In genomic region chr10:1737222-1738061, GRCh38 we compare ENCODE assay signal across 8 cellular contexts. TPM values are rescaled to one million over a fixed set of nuclear protein-coding genes. Genes with fewer than 3 reads are reported as not detected.
DNase-seq lines count a peak whose midpoint lies in the region; ATAC-seq, FAIRE-seq and TF ChIP-seq lines count a peak whose summit lies in the region.

Gene ADARB2 (minus strand): TSS chr10:1737525.

- no peaks in the 10 kb centered on the region for H3K9me3 ChIP-seq in pancreas

- H3K27me3 ChIP-seq in pancreas = peaks cover 0 to 50% (median 20%) of the 10 kb centered on the region in 4 donors

- no peak within 1 kb of the TSS for H3K27ac ChIP-seq in pancreas

- peak within 1 kb of the TSS in 3 of 4 donors; percentile 5 to 21 (median 16) for H3K4me3 ChIP-seq in pancreas

- intact Hi-C loops in pancreas (cut with DNase I) = no loop called here

- DNase-seq in D341Med (ENCODE audit: low spot score) (peak; percentile 87), NCI-H82 treated with DMSO at 0.1 percent for 48 hours (lab: John Stamatoyannopoulos, UW; ENCODE audit: unreplicated experiment) (peak; percentile 67), pancreas (peak in 5 of 6 donors; percentile 5 to 84 (median 26)), KBM-7 (no peak), T1000 (lab: John Stamatoyannopoulos, UW) (no peak)

- no peak for FAIRE-seq in pancreas (lab: Jason Lieb, UNC)

- in situ Hi-C loops in KBM-7 (cut with MboI; ENCODE audit: low pct_unique_long_range_greater_than_20kb, low sequenced_read_pairs) = no loop called here

- TF ChIP-seq CTCF in pancreas (IDR thresholded peaks at IDR 0.05) = no peak

- TF ChIP-seq POLR2A in GM19193 (IDR thresholded peaks at IDR 0.05; ENCODE audit: extremely low read depth, insufficient read depth, insufficient read length) = peak; percentile 74

- no peaks in the 10 kb centered on the region for H3K36me3 ChIP-seq in pancreas

- ATAC-seq in HG03108 (IDR thresholded peaks at IDR 0.05; ENCODE audit: unreplicated experiment) (peak; percentile 51), esophagus mucosa (peak; percentile 85), pancreas (peak; percentile 61 to 86 (median 79))

- 1% methylated on average over 46 to 50 of the region's 50 CpGs for WGBS in pancreas, 2 donors

- peaks cover 0 to 7% (median 5%) of the 10 kb centered on the region in 3 donors for H3K4me1 ChIP-seq in pancreas

RNA-seq across cellular contexts. Expression of gene ADARB2, which starts in this region (rescaled TPM):
- total RNA-seq in esophagus mucosa = 0.20 TPM
- 1 to 10 TPM in 5 of 6 donors, under 1 TPM in 1; 0.34 to 3.7 (median 2.4) TPM for total RNA-seq in pancreas
- 10 to 100 TPM; 10.1 to 24.7 TPM for polyA plus RNA-seq in pancreas

Comparison
In these comparisons a context has a peak if more than half of its experiments do, and no peak if none do; other contexts are left out.
1. Peak in ATAC-seq in esophagus mucosa; RNA of the gene not detected or under 1 TPM.
2. DNase-seq: peak in D341Med (single experiment), NCI-H82 treated with DMSO at 0.1 percent for 48 hours (single experiment) and pancreas (5 of 6); none in KBM-7 (single experiment) and T1000 (single experiment).
3. Peak in every context shown above with its lines, with median percentiles within 50 percentile points of each other: ATAC-seq.